Comparison of ENCODE assay signal across 12 cellular contexts in the genomic region with DNA sequence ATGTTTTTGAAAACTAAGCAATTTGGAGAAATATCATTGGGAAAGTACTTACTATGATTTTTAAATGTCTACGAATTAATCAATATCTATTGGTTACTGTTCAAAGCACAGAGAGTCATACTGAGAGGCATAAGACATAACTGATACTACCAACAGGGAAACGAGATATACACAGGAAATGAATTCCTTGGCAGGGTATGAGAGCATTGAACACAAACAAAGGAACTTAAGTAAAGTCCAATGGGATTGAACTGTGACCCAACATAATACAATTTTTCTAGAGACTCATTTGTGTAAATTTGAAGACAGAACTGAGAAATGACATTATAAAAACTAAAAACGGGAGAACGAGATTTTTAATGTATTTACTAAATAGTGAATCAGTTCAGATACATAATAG. TPM values are rescaled to one million over a fixed set of nuclear protein-coding genes. Genes with fewer than 3 reads are reported as not detected.
A peak's percentile ranks its signal among the peaks of the same experiment; 100 is the strongest.
DNase-seq lines count a peak whose midpoint lies in the region; ATAC-seq, FAIRE-seq and TF ChIP-seq lines count a peak whose summit lies in the region.
"Had no signal": no experiment of that assay in that cellular context is flagged by ENCODE, and none has a peak within 500 bp of the region (broad histone marks: within the 10 kb centered on the region; RNA-seq: fewer than 3 reads in every experiment).

No MANE protein-coding gene starts in this region.

- CTCF ChIA-PET in HepG2 (lab: Yijun Ruan, JAX; ENCODE audit: low intra/inter-chr PET ratio, low total read pairs) = interaction anchor here (3.1 kb wide), 1 partner anchor 129 kb away, joined by 43 read pairs; no protein-coding TSS in a partner anchor

- H3K36me3 Mint-ChIP-seq in natural killer cell = no peaks in the 10 kb centered on the region

- TF ChIP-seq CTCF in right lobe of liver (IDR thresholded peaks at IDR 0.05) (no peak), HepG2 (CRISPR knock-in tag; IDR thresholded peaks at IDR 0.05) (no peak), coronary artery (IDR thresholded peaks at IDR 0.05) (no peak), natural killer cell (IDR thresholded peaks at IDR 0.05) (no peak)

- peak overlapping the region; percentile 38 for H3K4me3 Mint-ChIP-seq in natural killer cell

- H3K4me1 Mint-ChIP-seq in natural killer cell = peaks cover 18 to 21% of the 10 kb centered on the region in 2 donors

- H3K79me2 ChIP-seq in HepG2 (ENCODE audit: insufficient read depth, low read length) = peaks cover 28% of the 10 kb centered on the region

- TF ChIP-seq EP300 in HepG2 (IDR thresholded peaks at IDR 0.05; ENCODE audit: low read depth in 2 of 2, low read length in 2 of 2) (no peak), HepG2 (CRISPR knock-in tag; IDR thresholded peaks at IDR 0.05; ENCODE audit: borderline replicate concordance) (no peak)

- H2AFZ ChIP-seq in HepG2 (ENCODE audit: low read length) = no peak overlapping the region

- BruUV-seq in HepG2 (replicated peaks; lab: Mats Ljungman, UMichigan) = no TSS peak

- no peak for TF ChIP-seq RAD21 in HepG2 (CRISPR knock-in tag; IDR thresholded peaks at IDR 0.05)

- 15% methylated on average over 4 of the region's 4 CpGs for WGBS in right lobe of liver (ENCODE audit: insufficient coverage, low coverage, low lambda C conversion rate, missing lambda C conversion rate)
- WGBS in HepG2 (ENCODE audit: low lambda C conversion rate) = 3% methylated on average over 4 of the region's 4 CpGs

- no peak for FAIRE-seq in HepG2 (lab: Jason Lieb, UNC)
- no peak for FAIRE-seq in GM12891 (lab: Jason Lieb, UNC)

- intact Hi-C loops in right lobe of liver (cut with DNase I) (loop anchor here (10.0 kb wide), 2 partner anchors 108 to 128 kb away; no protein-coding TSS in a partner anchor), HepG2 (cut with micrococcal nuclease; ENCODE audit: unreplicated experiment) (loop anchor here (2.0 to 5.0 kb wide), 3 partner anchors 14 to 311 kb away; no protein-coding TSS in a partner anchor), natural killer cell (cut with micrococcal nuclease) (no loop called here)

- TF ChIP-seq POLR2A in right lobe of liver (IDR thresholded peaks at IDR 0.05) (no peak), HepG2 (IDR thresholded peaks at IDR 0.05; ENCODE audit: insufficient read depth in 1 of 2, low read depth in 2 of 2, low read length in 2 of 2) (no peak), GM12891 (IDR thresholded peaks at IDR 0.05; ENCODE audit: low read depth, low read length) (no peak)

- H3K36me3 ChIP-seq in right lobe of liver (no peaks in the 10 kb centered on the region), HepG2 (replicated peaks in 1 of 2; ENCODE audit: control insufficient read depth in 1 of 2, insufficient read depth in 2 of 2, low read length in 2 of 2) (no peaks in the 10 kb centered on the region)
- H3K36me3 ChIP-seq: ovary, SJSA1 had no signal

- H3K27ac ChIP-seq in right lobe of liver = peak overlapping the region; percentile 88 to 95 (median 92)
- no peak overlapping the region for H3K27ac ChIP-seq in HepG2 (ENCODE audit: extremely low read length, insufficient read depth, low read length)
- peak overlapping the region; percentile 92 to 97 for H3K27ac ChIP-seq in coronary artery

- no peak for DNase-seq in right lobe of liver
- DNase-seq in HepG2 (ENCODE audit: low spot score) = no peak
- DNase-seq in coronary artery (ENCODE audit: low spot score) = no peak
- DNase-seq in natural killer cell = no peak
- no peak for DNase-seq in LoVo (ENCODE audit: low spot score)
- DNase-seq in effector CD4-positive, alpha-beta T cell = no peak
- DNase-seq in GM12891 (ENCODE audit: insufficient read length, low spot score) = no peak
- DNase-seq: NCI-H1048 had no signal

- H3K27me3 ChIP-seq in right lobe of liver = no peaks in the 10 kb centered on the region
- H3K27me3 ChIP-seq in HepG2 (ENCODE audit: control insufficient read depth in 1 of 2, insufficient read depth in 2 of 2, low read length in 2 of 2) = no peaks in the 10 kb centered on the region; a peak in 1 of 5 replicates
- H3K27me3 ChIP-seq: ovary, SJSA1 had no signal

- in situ Hi-C loops in HepG2 (cut with HindIII; ENCODE audit: extremely low pct_ligation_motif_present, low pct_unique_long_range_greater_than_20kb) = loop anchor here (5.0 kb wide), 1 partner anchor 79 kb away; no protein-coding TSS in a partner anchor

- H3K27ac Mint-ChIP-seq in natural killer cell = no peak overlapping the region

- no peak overlapping the region for H3K9ac ChIP-seq in HepG2 (ENCODE audit: insufficient read depth, low read depth, low read length)

- H3K4me1 ChIP-seq in right lobe of liver = peaks cover 0 to 30% (median 6%) of the 10 kb centered on the region in 4 donors
- H3K4me1 ChIP-seq in HepG2 (ENCODE audit: insufficient read depth, low read length) = peaks cover 34% of the 10 kb centered on the region

- POLR2A ChIA-PET in HepG2 (lab: Yijun Ruan, JAX) = no interaction called here

- ATAC-seq in right lobe of liver (peak in 1 of 4 donors; percentile 15), HepG2 (no peak), natural killer cell (no peak), GM19455 (IDR thresholded peaks at IDR 0.05; ENCODE audit: unreplicated experiment) (no peak)

- no peaks in the 10 kb centered on the region for H4K20me1 ChIP-seq in HepG2 (ENCODE audit: insufficient read depth, low read length)

- peak overlapping the region in 1 of 3 donors; percentile 67 for H3K4me3 ChIP-seq in right lobe of liver
- no peak overlapping the region; a peak in 1 of 6 replicates for H3K4me3 ChIP-seq in HepG2 (replicated peaks in 1 of 3; ENCODE audit: insufficient read depth in 1 of 3, low read depth in 2 of 3, low read length in 3 of 3)
- peak overlapping the region; percentile 83 for H3K4me3 ChIP-seq in coronary artery

- H3K9me3 ChIP-seq in right lobe of liver (no peaks in the 10 kb centered on the region), HepG2 (ENCODE audit: low read length) (no peaks in the 10 kb centered on the region)
- H3K9me3 ChIP-seq: ovary, SJSA1 had no signal

- peaks cover 37 to 48% of the 10 kb centered on the region in 2 donors for H3K27me3 Mint-ChIP-seq in natural killer cell (ENCODE audit: low read depth in 2 of 2)

- no peaks in the 10 kb centered on the region for H3K9me3 Mint-ChIP-seq in natural killer cell
- H3K9me3 Mint-ChIP-seq: activated naive CD4-positive, alpha-beta T cell treated with anti-CD3 and anti-CD28 coated beads, Interleukin-2, amount 50 U/mL, for 72 hours had no signal

- H3K4me2 ChIP-seq in HepG2 (ENCODE audit: low read depth, low read length) = no peak overlapping the region; the same call in none of the 2 replicates

RNA-seq across cellular contexts. Expression of gene ITGA1, which starts 1.3 kb away (rescaled TPM):
- 100 to 1,000 TPM in 1 of 6 experiments, 10 to 100 TPM in 5; 66.5 to 116 (median 82.1) TPM for total RNA-seq in right lobe of liver
- 11.6 and 23.1 TPM in 2 replicates for total RNA-seq in HepG2 (2016; rRNA removed; fragmentation: Illumina TruSeq; extraction: Trizol)
- total RNA-seq in HepG2 (2016; cell fraction: cytosol; rRNA removed; fragmentation: Illumina TruSeq; extraction: Trizol; ENCODE audit: low read depth) = 3.4 and 5.7 TPM in 2 replicates
- total RNA-seq in HepG2 (2016; cell fraction: insoluble cytoplasmic fraction; rRNA removed; fragmentation: Illumina TruSeq; extraction: Trizol) = 12.0 and 21.2 TPM in 2 replicates
- total RNA-seq in HepG2 (2016; cell fraction: membrane; rRNA removed; fragmentation: Illumina TruSeq; extraction: Trizol) = 3.1 and 3.8 TPM in 2 replicates
- total RNA-seq in HepG2 (2016; cell fraction: nucleus; rRNA removed; fragmentation: Illumina TruSeq; extraction: Trizol) = 34.4 and 38.7 TPM in 2 replicates
- polyA plus RNA-seq in HepG2 (2011; rRNA removed) = 28.6 and 35.6 TPM in 2 replicates
- polyA plus RNA-seq in HepG2 (2011; cell fraction: cytosol; rRNA removed) = 8.2 and 21.3 TPM in 2 replicates
- 37.8 and 49.4 TPM in 2 replicates for polyA plus RNA-seq in HepG2 (2011; cell fraction: nucleus; rRNA removed)
- polyA plus RNA-seq in HepG2 (2012) = 22.3 and 27.3 TPM in 2 replicates
- 0.44 and 0.49 TPM in 2 replicates for polyA plus RNA-seq in HepG2 (2016; cell fraction: cytosol; fragmentation: Illumina TruSeq; extraction: Trizol; ENCODE audit: low read depth)
- polyA plus RNA-seq in HepG2 (2016; cell fraction: insoluble cytoplasmic fraction; fragmentation: Illumina TruSeq; extraction: Trizol; ENCODE audit: low read depth) = 3.9 and 4.0 TPM in 2 replicates
- 0.74 and 0.87 TPM in 2 replicates for polyA plus RNA-seq in HepG2 (2016; cell fraction: membrane; fragmentation: Illumina TruSeq; extraction: Trizol; ENCODE audit: low read depth)
- polyA plus RNA-seq in HepG2 (2016; cell fraction: nucleus; fragmentation: Illumina TruSeq; extraction: Trizol; ENCODE audit: insufficient read depth, low read depth) = 16.4 and 19.4 TPM in 2 replicates
- polyA minus RNA-seq in HepG2 (2011; rRNA and poly(A)+ RNA removed; ENCODE audit: low replicate concordance) = 58.0 and 60.0 TPM in 2 replicates
- polyA minus RNA-seq in HepG2 (2011; cell fraction: cytosol; rRNA and poly(A)+ RNA removed) = 32.8 and 74.9 TPM in 2 replicates
- polyA minus RNA-seq in HepG2 (2011; cell fraction: nucleus; rRNA and poly(A)+ RNA removed) = 121 and 200 TPM in 2 replicates
- under 1 TPM; 0.45 to 0.82 (median 0.47) TPM for total RNA-seq in natural killer cell
- 2.1 TPM for polyA plus RNA-seq in GM12891 (2012; ENCODE audit: low read depth, missing spikeins)

RNA-seq across cellular contexts. Expression of gene PELO, which starts 1.3 kb away (rescaled TPM):
- total RNA-seq in right lobe of liver (10 to 100 TPM; 14.6 to 24.6 (median 17.6) TPM), HepG2 (2016; rRNA removed; fragmentation: Illumina TruSeq; extraction: Trizol) (19.0 and 19.5 TPM in 2 replicates), natural killer cell (1 to 10 TPM; 2.6 to 3.9 (median 3.7) TPM)
- 3.8 and 4.6 TPM in 2 replicates for total RNA-seq in HepG2 (2016; cell fraction: cytosol; rRNA removed; fragmentation: Illumina TruSeq; extraction: Trizol; ENCODE audit: low read depth)
- 18.5 and 21.4 TPM in 2 replicates for total RNA-seq in HepG2 (2016; cell fraction: insoluble cytoplasmic fraction; rRNA removed; fragmentation: Illumina TruSeq; extraction: Trizol)
- 8.8 and 9.7 TPM in 2 replicates for total RNA-seq in HepG2 (2016; cell fraction: membrane; rRNA removed; fragmentation: Illumina TruSeq; extraction: Trizol)
- total RNA-seq in HepG2 (2016; cell fraction: nucleus; rRNA removed; fragmentation: Illumina TruSeq; extraction: Trizol) = 14.0 and 15.7 TPM in 2 replicates
- 22.7 and 23.9 TPM in 2 replicates for polyA plus RNA-seq in HepG2 (2011; rRNA removed)
- 17.8 and 20.4 TPM in 2 replicates for polyA plus RNA-seq in HepG2 (2011; cell fraction: cytosol; rRNA removed)
- polyA plus RNA-seq in HepG2 (2011; cell fraction: nucleus; rRNA removed) = 15.6 and 17.4 TPM in 2 replicates
- 15.8 and 20.8 TPM in 2 replicates for polyA plus RNA-seq in HepG2 (2012)
- polyA plus RNA-seq in HepG2 (2016; cell fraction: cytosol; fragmentation: Illumina TruSeq; extraction: Trizol; ENCODE audit: low read depth) = 3.3 TPM in 2 replicates
- 19.1 and 19.8 TPM in 2 replicates for polyA plus RNA-seq in HepG2 (2016; cell fraction: insoluble cytoplasmic fraction; fragmentation: Illumina TruSeq; extraction: Trizol; ENCODE audit: low read depth)
- 3.8 and 5.3 TPM in 2 replicates for polyA plus RNA-seq in HepG2 (2016; cell fraction: membrane; fragmentation: Illumina TruSeq; extraction: Trizol; ENCODE audit: low read depth)
- polyA plus RNA-seq in HepG2 (2016; cell fraction: nucleus; fragmentation: Illumina TruSeq; extraction: Trizol; ENCODE audit: insufficient read depth, low read depth) = 17.1 and 20.3 TPM in 2 replicates
- 30.8 and 31.8 TPM in 2 replicates for polyA minus RNA-seq in HepG2 (2011; rRNA and poly(A)+ RNA removed; ENCODE audit: low replicate concordance)
- 14.2 and 15.1 TPM in 2 replicates for polyA minus RNA-seq in HepG2 (2011; cell fraction: cytosol; rRNA and poly(A)+ RNA removed)
- 40.3 and 47.0 TPM in 2 replicates for polyA minus RNA-seq in HepG2 (2011; cell fraction: nucleus; rRNA and poly(A)+ RNA removed)
- 6.0 TPM for polyA plus RNA-seq in GM12891 (2012; ENCODE audit: low read depth, missing spikeins)
